8 cellular contexts compared by ENCODE assay signal in the genomic region with DNA sequence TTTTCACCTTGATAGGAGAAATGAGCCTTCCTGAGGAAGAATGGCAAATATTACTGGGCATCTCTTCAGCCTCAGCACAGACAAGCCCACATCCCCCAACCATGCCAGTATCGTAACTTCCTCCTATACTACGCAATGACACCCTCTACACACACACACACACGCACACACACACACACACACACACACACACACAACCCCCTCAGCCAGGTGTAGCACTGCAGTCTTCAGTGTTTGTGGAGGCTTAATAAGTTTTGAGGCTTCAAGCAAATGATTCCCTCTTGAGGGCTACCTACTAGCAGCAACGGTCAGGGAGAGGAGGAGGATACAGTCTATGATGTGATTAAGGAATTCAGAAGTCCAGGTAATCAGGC. TPM values are rescaled to one million over a fixed set of nuclear protein-coding genes. Genes with fewer than 3 reads are reported as not detected.
A peak's percentile ranks its signal among the peaks of the same experiment; 100 is the strongest.
DNase-seq lines count a peak whose midpoint lies in the region; FAIRE-seq and TF ChIP-seq lines count a peak whose summit lies in the region.

No MANE protein-coding gene starts in this region.

- H3K4me3 ChIP-seq in colonic mucosa: peak overlapping the region; percentile 70
- H3K4me3 ChIP-seq in muscle layer of colon (ENCODE audit: low read depth in 1 of 2, low read length in 2 of 2): peak overlapping the region; percentile 53 to 85

- H3K9me3 ChIP-seq in colonic mucosa: no peaks in the 10 kb centered on the region
- H3K9me3 ChIP-seq in muscle layer of colon (ENCODE audit: low read length): no peaks in the 10 kb centered on the region

- FAIRE-seq in urothelium cell line (lab: Jason Lieb, UNC): no peak

- H3K9ac ChIP-seq in colonic mucosa (ENCODE audit: low read depth in 2 of 2, low read length in 2 of 2): peak overlapping the region; percentile 87
- H3K9ac ChIP-seq in muscle layer of colon (ENCODE audit: low read length): peak overlapping the region; percentile 72

- intact Hi-C loops in colonic mucosa (cut with DNase I): no loop called here

- H3K27me3 ChIP-seq in colonic mucosa (no peaks in the 10 kb centered on the region), muscle layer of colon (ENCODE audit: control insufficient read depth in 1 of 2, insufficient read depth in 2 of 2, low read length in 2 of 2) (no peaks in the 10 kb centered on the region)

- TF ChIP-seq CTCF in colonic mucosa (IDR thresholded peaks at IDR 0.05): no peak

- no peaks in the 10 kb centered on the region for H3K36me3 ChIP-seq in colonic mucosa
- H3K36me3 ChIP-seq in muscle layer of colon (ENCODE audit: insufficient read depth, low read length): no peaks in the 10 kb centered on the region

- H3K4me1 ChIP-seq in colonic mucosa (peaks cover 33% of the 10 kb centered on the region), muscle layer of colon (ENCODE audit: insufficient read depth, low read length) (peaks cover 34% of the 10 kb centered on the region)

- peak overlapping the region; percentile 99 for H3K27ac ChIP-seq in colonic mucosa
- peak overlapping the region; percentile 66 for H3K27ac ChIP-seq in muscle layer of colon (ENCODE audit: low read depth, low read length)

- DNase-seq in stimulated activated CD4-positive, alpha-beta T cell treated with anti-CD3 and anti-CD28 coated beads, Interleukin-15, amount 100 ng/mL, for 24 hours: peak; percentile 64
- no peak for DNase-seq in stimulated activated CD4-positive, alpha-beta T cell treated with anti-CD3 and anti-CD28 coated beads, Interleukin-12 subunit alpha, Interleukin-12 subunit beta, amount 100 ng/mL, for 4 hours
- peak; percentile 36 for DNase-seq in UCSD-AML1 (lab: John Stamatoyannopoulos, UW; ENCODE audit: unreplicated experiment)
- DNase-seq in colonic mucosa: peak; percentile 50
- peak; percentile 27 for DNase-seq in urothelium cell line (ENCODE audit: low spot score)
- DNase-seq in KG1 (lab: John Stamatoyannopoulos, UW): no peak
- no peak for DNase-seq in iPS-NIHi11 (ENCODE audit: low spot score)

RNA-seq across cellular contexts. Expression of gene DGKA, which starts 1.6 kb away (rescaled TPM):
- total RNA-seq in colonic mucosa: 10 to 100 TPM; 80.2 to 91.2 TPM

RNA-seq across cellular contexts. Expression of gene PYM1, which starts 4.8 kb away (rescaled TPM):
- total RNA-seq in colonic mucosa: 10 to 100 TPM; 44.0 to 49.3 TPM

RNA-seq across cellular contexts. Expression of gene PMEL, which starts 33.3 kb away (rescaled TPM):
- total RNA-seq in colonic mucosa: 1 to 10 TPM; 3.4 to 3.8 TPM

RNA-seq across cellular contexts. Expression of gene CDK2, which starts 34.1 kb away (rescaled TPM):
- total RNA-seq in colonic mucosa: 10 to 100 TPM; 20.9 to 48.9 TPM

RNA-seq across cellular contexts. Expression of gene RAB5B, which starts 41.3 kb away (rescaled TPM):
- 100 to 1,000 TPM; 112 to 178 TPM for total RNA-seq in colonic mucosa

Comparison
In these comparisons a context has a peak if more than half of its experiments do, and no peak if none do; other contexts are left out.
1. DNase-seq: peak in stimulated activated CD4-positive, alpha-beta T cell treated with anti-CD3 and anti-CD28 coated beads, Interleukin-15, amount 100 ng/mL, for 24 hours (single experiment), UCSD-AML1 (single experiment), colonic mucosa (single experiment) and urothelium cell line (single experiment); none in stimulated activated CD4-positive, alpha-beta T cell treated with anti-CD3 and anti-CD28 coated beads, Interleukin-12 subunit alpha, Interleukin-12 subunit beta, amount 100 ng/mL, for 4 hours (single experiment), KG1 (single experiment) and iPS-NIHi11 (single experiment).